26 cellular contexts compared by ENCODE assay signal in genomic region chr4:22676058-22676457, GRCh38. TPM values are rescaled to one million over a fixed set of nuclear protein-coding genes. Genes with fewer than 3 reads are reported as not detected.
A peak's percentile ranks its signal among the peaks of the same experiment; 100 is the strongest.
DNase-seq lines count a peak whose midpoint lies in the region; ATAC-seq and TF ChIP-seq lines count a peak whose summit lies in the region.
"Had no signal": no experiment of that assay in that cellular context is flagged by ENCODE, and none has a peak within 500 bp of the region (broad histone marks: within the 10 kb centered on the region; RNA-seq: fewer than 3 reads in every experiment).

No MANE protein-coding gene starts in this region.

- H3K27me3 ChIP-seq in CD4-positive, alpha-beta T cell (ENCODE audit: control insufficient read depth, insufficient read depth, low read length) = no peaks in the 10 kb centered on the region
- H3K27me3 ChIP-seq in GM23338 (ENCODE audit: insufficient read depth) (no peaks in the 10 kb centered on the region), hepatocyte (no peaks in the 10 kb centered on the region), thyroid gland (no peaks in the 10 kb centered on the region), Peyer's patch (no peaks in the 10 kb centered on the region)
- H3K27me3 ChIP-seq: MG63 had no signal

- H3F3A ChIP-seq in GM23338 (replicated peaks; ENCODE audit: low read depth) = no peaks in the 10 kb centered on the region

- peaks cover 81% of the 10 kb centered on the region for H3K4me1 Mint-ChIP-seq in CD4-positive, alpha-beta T cell (ENCODE audit: low read depth)
- H3K4me1 Mint-ChIP-seq in GM23338 = peaks cover 15% of the 10 kb centered on the region

- POLR2A ChIA-PET in CD4-positive, alpha-beta T cell (lab: Charles Lee) = interaction anchor here (0.7 kb wide), 1 partner anchor 11 kb away, joined by 3 read pairs; no protein-coding TSS in a partner anchor

- no peak for TF ChIP-seq CTCF in CD4-positive, alpha-beta T cell (IDR thresholded peaks at IDR 0.05)
- TF ChIP-seq CTCF in GM23338 (conservative IDR thresholded peaks at IDR 0.05; ENCODE audit: low read depth in 2 of 2) (no peak), hepatocyte (IDR thresholded peaks at IDR 0.05; ENCODE audit: poor library complexity) (no peak), thyroid gland (IDR thresholded peaks at IDR 0.05) (no peak), Peyer's patch (IDR thresholded peaks at IDR 0.05) (no peak)

- H3K9me2 ChIP-seq in GM23338 (ENCODE audit: insufficient read depth) (no peaks in the 10 kb centered on the region), hepatocyte (replicated peaks; ENCODE audit: insufficient read depth) (no peaks in the 10 kb centered on the region)

- no peak overlapping the region for H3K27ac ChIP-seq in CD4-positive, alpha-beta T cell (ENCODE audit: low read depth, low read length)
- H3K27ac ChIP-seq in GM23338 (ENCODE audit: low read depth) (no peak overlapping the region), hepatocyte (peak overlapping the region; percentile 9), thyroid gland (peak overlapping the region in 1 of 3 donors; percentile 31), Peyer's patch (no peak overlapping the region)
- H3K27ac ChIP-seq: GM23248, HL-60 had no signal

- no peaks in the 10 kb centered on the region for H3K9me3 ChIP-seq in CD4-positive, alpha-beta T cell (ENCODE audit: control insufficient read depth, low read length)
- H3K9me3 ChIP-seq in hepatocyte (ENCODE audit: low read depth) (no peaks in the 10 kb centered on the region), thyroid gland (no peaks in the 10 kb centered on the region), Peyer's patch (no peaks in the 10 kb centered on the region)
- H3K9me3 ChIP-seq: BE2C, HAP-1, MG63 had no signal

- peaks cover 15% of the 10 kb centered on the region for H3K4me1 ChIP-seq in GM23338 (ENCODE audit: insufficient read depth)
- H3K4me1 ChIP-seq in hepatocyte (ENCODE audit: insufficient read depth) = peaks cover 11% of the 10 kb centered on the region
- H3K4me1 ChIP-seq in thyroid gland = peaks cover 12 to 18% of the 10 kb centered on the region in 2 donors
- H3K4me1 ChIP-seq in Peyer's patch = peaks cover 0 to 11% (median 2%) of the 10 kb centered on the region in 4 donors
- H3K4me1 ChIP-seq: BE2C, HAP-1 had no signal

- H3K27ac Mint-ChIP-seq in CD4-positive, alpha-beta T cell = peak overlapping the region; percentile 65
- H3K27ac Mint-ChIP-seq in GM23338 = no peak overlapping the region

- no peak overlapping the region for H3K4me3 Mint-ChIP-seq in CD4-positive, alpha-beta T cell
- H3K4me3 Mint-ChIP-seq in GM23338 = no peak overlapping the region

- H3K79me2 ChIP-seq in GM23338 (replicated peaks; ENCODE audit: insufficient read depth) (no peaks in the 10 kb centered on the region), hepatocyte (no peaks in the 10 kb centered on the region)

- H2AFZ ChIP-seq in GM23338 = peak overlapping the region; percentile 0; the same call in 1 of the 2 replicates
- H2AFZ ChIP-seq in hepatocyte = no peak overlapping the region
- H2AFZ ChIP-seq: GM23248 had no signal

- H3K36me3 Mint-ChIP-seq in CD4-positive, alpha-beta T cell (ENCODE audit: low read depth) = no peaks in the 10 kb centered on the region
- no peaks in the 10 kb centered on the region for H3K36me3 Mint-ChIP-seq in GM23338 (ENCODE audit: low read depth)

- H3K4me2 ChIP-seq in GM23338 (no peak overlapping the region), hepatocyte (no peak overlapping the region)

- WGBS in hepatocyte (ENCODE audit: low lambda C conversion rate, missing lambda C conversion rate) = 88% methylated on average over 1 of the region's 1 CpG
- WGBS in thyroid gland, 2 donors = 55 to 73% methylated on average over 1 of the region's 1 CpG

- intact Hi-C loops in CD4-positive, alpha-beta T cell (cut with DNase I, micrococcal nuclease) = no loop called here
- intact Hi-C loops in thyroid gland (cut with DNase I) = no loop called here

- DNase-seq in CD4-positive, alpha-beta T cell = no peak
- DNase-seq in GM23338 (ENCODE audit: low spot score) (no peak), hepatocyte (ENCODE audit: low spot score) (no peak), thyroid gland (peak; percentile 5 to 21), Peyer's patch (no peak)
- no peak for DNase-seq in central memory CD4-positive, alpha-beta T cell
- DNase-seq: BE2C, COR-L47, GM23248, MG63, NCI-H1417, NCI-H187, NCI-H345, NCI-H524 treated with DMSO at 0.1 percent for 48 hours, NCI-H82, T-helper 1 cell had no signal

- TF ChIP-seq POLR2A in thyroid gland (IDR thresholded peaks at IDR 0.05) = no peak
- TF ChIP-seq POLR2A in Peyer's patch (IDR thresholded peaks at IDR 0.05) = no peak

- CTCF ChIA-PET in CD4-positive, alpha-beta T cell (lab: Charles Lee) = no interaction called here

- no peaks in the 10 kb centered on the region for H3K9me3 Mint-ChIP-seq in CD4-positive, alpha-beta T cell
- H3K9me3 Mint-ChIP-seq in GM23338 = no peaks in the 10 kb centered on the region

- ATAC-seq in CD4-positive, alpha-beta T cell (ENCODE audit: poor library complexity) = no peak
- ATAC-seq in GM23338 = no peak
- ATAC-seq in GM18517 (IDR thresholded peaks at IDR 0.05; ENCODE audit: unreplicated experiment) = no peak
- ATAC-seq: HepG2, K562, Panc1, SK-N-SH treated with all-trans-retinoic acid at 6 μM for 48 hours had no signal

- no peaks in the 10 kb centered on the region for H3K27me3 Mint-ChIP-seq in CD4-positive, alpha-beta T cell
- H3K27me3 Mint-ChIP-seq in GM23338 (ENCODE audit: insufficient read depth, low read depth, poor library complexity) = peaks cover 1% of the 10 kb centered on the region

- H3K4me3 ChIP-seq in GM23338 = no peak overlapping the region
- H3K4me3 ChIP-seq in hepatocyte = no peak overlapping the region
- H3K4me3 ChIP-seq in thyroid gland (replicated peaks in 1 of 3) = no peak overlapping the region
- no peak overlapping the region for H3K4me3 ChIP-seq in Peyer's patch
- H3K4me3 ChIP-seq: GM23248, HAP-1, K562, MG63 had no signal

- H3K36me3 ChIP-seq in GM23338 (ENCODE audit: insufficient read depth) = no peaks in the 10 kb centered on the region
- no peaks in the 10 kb centered on the region for H3K36me3 ChIP-seq in hepatocyte (replicated peaks; ENCODE audit: insufficient read depth, low read depth)
- no peaks in the 10 kb centered on the region for H3K36me3 ChIP-seq in thyroid gland
- H3K36me3 ChIP-seq in Peyer's patch = no peaks in the 10 kb centered on the region
- H3K36me3 ChIP-seq: BE2C, HAP-1, MG63 had no signal

- H4K20me1 ChIP-seq in GM23338 (replicated peaks; ENCODE audit: insufficient read depth) (no peaks in the 10 kb centered on the region), hepatocyte (ENCODE audit: insufficient read depth, poor library complexity, severe bottlenecking) (no peaks in the 10 kb centered on the region)

TF ChIP-seq in GM23338, 12 proteins besides CTCF, POLR2A, EP300 and RAD21:
- no peak for TF ChIP-seq POLR2AphosphoS5 (IDR thresholded peaks at IDR 0.05; ENCODE audit: low read depth)

RNA-seq across cellular contexts. Expression of gene GBA3, which starts 16.7 kb away (rescaled TPM):
- not detected for total RNA-seq in CD4-positive, alpha-beta T cell
- total RNA-seq in GM23338 (2014; rRNA removed; shearing (Covaris generic)) = not detected in 2 replicates
- polyA plus RNA-seq in GM23338 (2016; fragmentation: Nextera tagmentation; extraction: Ambion mirVana) (not detected in 2 replicates), hepatocyte (5.1 and 14.3 TPM in 2 replicates)
- total RNA-seq in hepatocyte (30.5 and 34.2 TPM in 2 replicates), thyroid gland (under 1 TPM; 0.33 to 0.89 (median 0.77) TPM), Peyer's patch (100 to 1,000 TPM in 3 of 4 donors, 10 to 100 TPM in 1; 41.3 to 306 (median 189) TPM)
- total RNA-seq: Daoy, GM23248, HT-29, LHCN-M2 had no signal
- polyA plus RNA-seq: GM23248, HepG2 had no signal

Comparison
In these comparisons a context has a peak if more than half of its experiments do, and no peak if none do; other contexts are left out.
1. DNase-seq: peak in thyroid gland (2 of 2); none in CD4-positive, alpha-beta T cell (0 of 10), GM23338 (single experiment), hepatocyte (single experiment), central memory CD4-positive, alpha-beta T cell (single experiment) and Peyer's patch (0 of 3).
2. RNA of gene GBA3, which starts 16.7 kb away (total RNA-seq): 41.3 to 306 TPM in Peyer's patch and 30.5 to 34.2 TPM in hepatocyte; 0.33 to 0.89 TPM in thyroid gland, not detected in CD4-positive, alpha-beta T cell and not detected in GM23338; every median in the first group is over 10 times any median in the second.